ENCODE assay signal across 8 cellular contexts in genomic region chr2:98823196-98824166, GRCh38.
A peak's percentile ranks its signal among the peaks of the same experiment; 100 is the strongest.
DNase-seq lines count a peak whose midpoint lies in the region; ATAC-seq and TF ChIP-seq lines count a peak whose summit lies in the region.

No MANE protein-coding gene starts in this region.

- H3K27ac Mint-ChIP-seq in activated T-cell treated with anti-CD3 and anti-CD28 coated beads, Interleukin-2, amount 50 U/mL, for 24 hours, result peak overlapping the region; percentile 82
- peak overlapping the region; percentile 26 to 73 for H3K27ac Mint-ChIP-seq in natural killer cell

- peaks cover 0 to 64% (median 0%) of the 10 kb centered on the region in 3 donors for H3K36me3 ChIP-seq in esophagus squamous epithelium
- H3K36me3 ChIP-seq in upper lobe of right lung, result no peaks in the 10 kb centered on the region

- peak overlapping the region; percentile 76 for H3K4me3 Mint-ChIP-seq in activated T-cell treated with anti-CD3 and anti-CD28 coated beads, Interleukin-2, amount 50 U/mL, for 24 hours
- peak overlapping the region; percentile 88 for H3K4me3 Mint-ChIP-seq in natural killer cell

- no peaks in the 10 kb centered on the region for H3K36me3 Mint-ChIP-seq in activated T-cell treated with anti-CD3 and anti-CD28 coated beads, Interleukin-2, amount 50 U/mL, for 24 hours (ENCODE audit: low read depth)
- no peaks in the 10 kb centered on the region for H3K36me3 Mint-ChIP-seq in natural killer cell

- no peak for DNase-seq in activated T-cell treated with anti-CD3 and anti-CD28 coated beads, Interleukin-2, amount 50 U/mL, for 24 hours
- DNase-seq in activated T-cell treated with anti-CD3 and anti-CD28 coated beads for 4 hours, result no peak
- no peak for DNase-seq in esophagus squamous epithelium (lab: John Stamatoyannopoulos, UW)
- no peak for DNase-seq in natural killer cell
- DNase-seq in upper lobe of right lung, result no peak
- DNase-seq in GOT3 (lab: John Stamatoyannopoulos, UW), result no peak

- H3K4me1 Mint-ChIP-seq in activated T-cell treated with anti-CD3 and anti-CD28 coated beads, Interleukin-2, amount 50 U/mL, for 24 hours (ENCODE audit: low read depth), result peaks cover 26% of the 10 kb centered on the region
- H3K4me1 Mint-ChIP-seq in natural killer cell, result peaks cover 20 to 22% of the 10 kb centered on the region in 2 donors

- ATAC-seq in natural killer cell (no peak), upper lobe of right lung (peak; percentile 46), HG02759 (IDR thresholded peaks at IDR 0.05; ENCODE audit: unreplicated experiment) (no peak), HG03039 (IDR thresholded peaks at IDR 0.05; ENCODE audit: unreplicated experiment) (no peak)

- TF ChIP-seq POLR2A in esophagus squamous epithelium (IDR thresholded peaks at IDR 0.05), result no peak

- no peaks in the 10 kb centered on the region for H3K9me3 Mint-ChIP-seq in activated T-cell treated with anti-CD3 and anti-CD28 coated beads, Interleukin-2, amount 50 U/mL, for 24 hours
- no peaks in the 10 kb centered on the region for H3K9me3 Mint-ChIP-seq in natural killer cell

- H3K4me3 ChIP-seq in esophagus squamous epithelium (peak overlapping the region; percentile 33 to 65 (median 44)), upper lobe of right lung (peak overlapping the region; percentile 52)

- H3K27me3 ChIP-seq in esophagus squamous epithelium (peaks cover 0 to 19% (median 0%) of the 10 kb centered on the region in 4 donors), upper lobe of right lung (no peaks in the 10 kb centered on the region)

- 50 to 78% methylated on average over 6 to 7 of the region's 40 CpGs for WGBS in esophagus squamous epithelium, 2 donors

- H3K4me1 ChIP-seq in esophagus squamous epithelium (peaks cover 0 to 31% (median 4%) of the 10 kb centered on the region in 3 donors), upper lobe of right lung (peaks cover 13% of the 10 kb centered on the region)

- no peaks in the 10 kb centered on the region for H3K9me3 ChIP-seq in esophagus squamous epithelium
- H3K9me3 ChIP-seq in upper lobe of right lung, result no peaks in the 10 kb centered on the region

- no peak for TF ChIP-seq CTCF in esophagus squamous epithelium (IDR thresholded peaks at IDR 0.05)
- TF ChIP-seq CTCF in natural killer cell (IDR thresholded peaks at IDR 0.05), result no peak
- no peak for TF ChIP-seq CTCF in upper lobe of right lung (IDR thresholded peaks at IDR 0.05)

- intact Hi-C loops in esophagus squamous epithelium (cut with DNase I), result no loop called here
- intact Hi-C loops in natural killer cell (cut with micrococcal nuclease), result loop anchor here (10.0 kb wide), 1 partner anchor 89 kb away; the partner anchor contains the start of gene MGAT4A
- intact Hi-C loops in upper lobe of right lung (cut with DNase I), result loop anchor here (10.0 kb wide), 1 partner anchor 99 kb away; no protein-coding TSS in a partner anchor

- H3K27ac ChIP-seq in esophagus squamous epithelium (peak overlapping the region; percentile 63 to 84 (median 76)), upper lobe of right lung (peak overlapping the region; percentile 75)

- H3K27me3 Mint-ChIP-seq in activated T-cell treated with anti-CD3 and anti-CD28 coated beads, Interleukin-2, amount 50 U/mL, for 24 hours, result no peaks in the 10 kb centered on the region
- no peaks in the 10 kb centered on the region for H3K27me3 Mint-ChIP-seq in natural killer cell (ENCODE audit: low read depth in 2 of 2)
